In the genomic region with DNA sequence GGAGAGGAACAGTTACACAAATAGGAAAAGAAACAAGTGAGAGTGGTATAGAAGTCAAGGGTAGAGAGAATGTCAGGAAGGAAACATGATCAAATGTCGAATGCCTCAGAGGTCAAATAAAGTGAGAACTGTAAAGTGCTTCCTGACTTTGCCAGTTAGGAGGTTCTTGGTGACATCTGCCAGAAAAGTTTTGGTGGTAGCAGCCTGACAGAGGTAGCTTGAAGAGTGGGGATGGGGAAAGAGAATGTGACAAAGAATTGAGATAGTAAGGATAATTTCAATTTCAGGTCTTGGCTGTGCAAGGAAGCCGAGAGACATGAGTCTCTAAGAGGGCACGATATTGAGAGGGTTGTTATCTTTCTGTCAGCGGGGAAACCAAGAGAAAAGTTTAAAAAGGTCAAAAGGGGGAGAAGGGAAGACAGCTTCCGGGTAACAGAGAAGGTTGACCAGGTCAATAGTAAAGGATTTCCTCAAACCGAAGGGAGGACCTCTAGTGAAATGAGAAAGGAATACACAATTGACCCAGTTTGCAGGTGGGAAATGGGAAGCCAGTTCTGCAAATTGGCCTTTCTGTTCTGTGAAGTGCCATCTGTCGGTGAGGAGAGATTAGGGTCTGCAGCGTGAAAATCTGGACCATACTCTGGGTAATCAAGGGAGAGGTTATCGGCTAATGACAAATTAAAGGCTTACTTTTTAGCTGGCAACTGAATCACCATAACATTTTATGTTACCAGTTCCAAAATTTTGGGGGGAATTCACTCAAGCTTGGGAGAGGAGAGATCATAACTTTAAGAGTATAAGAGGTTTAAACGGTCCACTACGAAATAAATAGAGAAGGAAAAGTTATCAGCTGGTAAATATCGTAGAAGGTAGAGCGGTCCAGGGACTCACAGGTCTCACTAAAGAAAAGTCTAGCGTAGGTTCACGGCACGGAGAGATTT, we compare ENCODE assay signal across 8 cellular contexts. TPM values are rescaled to one million over a fixed set of nuclear protein-coding genes. Genes with fewer than 3 reads are reported as not detected.
DNase-seq lines count a peak whose midpoint lies in the region; ATAC-seq and TF ChIP-seq lines count a peak whose summit lies in the region.

No MANE protein-coding gene starts in this region.

- in situ Hi-C loops in GM13976 (cut with MboI; ENCODE audit: low sequenced_read_pairs, unreplicated experiment) (no loop called here), gastrocnemius medialis (cut with MboI; ENCODE audit: low sequenced_read_pairs in 4 of 4) (loop anchor here in 3 of 4 donors (25.0 kb wide), 3 partner anchors 445 to 1005 kb away; a partner anchor contains a TSS)

- H3K4me3 ChIP-seq in BLaER1 (peak overlapping the region; percentile 87), iPS-11a (ENCODE audit: low read depth, low read length) (peak overlapping the region; percentile 80), gastrocnemius medialis (peak overlapping the region; percentile 75 to 95 (median 78))

- intact Hi-C loops in gastrocnemius medialis (cut with DNase I; ENCODE audit: low total_unique reads): loop anchor here (1.0 to 5.0 kb wide), 7 partner anchors 14 to 790 kb away; a partner anchor contains a TSS

- H3K36me3 ChIP-seq in BLaER1 (peaks cover 2% of the 10 kb centered on the region), gastrocnemius medialis (peaks cover 0 to 2% of the 10 kb centered on the region in 2 donors)

- TF ChIP-seq CTCF in GM13976 (IDR thresholded peaks at IDR 0.05; ENCODE audit: borderline replicate concordance, control extremely low read depth, extremely low read depth, insufficient read depth, missing control alignments): peak; percentile 59
- TF ChIP-seq CTCF in gastrocnemius medialis (IDR thresholded peaks at IDR 0.05 in 4 of 5, conservative IDR thresholded peaks at IDR 0.05 in 1 of 5): peak in 4 of 5 experiments; percentile 37 to 59 (median 46)

- H3K4me1 Mint-ChIP-seq in activated naive CD8-positive, alpha-beta T cell treated with anti-CD3 and anti-CD28 coated beads, Interleukin-2, amount 50 U/mL, for 24 hours: peaks cover 50% of the 10 kb centered on the region

- TF ChIP-seq POLR2A in gastrocnemius medialis (IDR thresholded peaks at IDR 0.05): no peak

- peaks cover 29% of the 10 kb centered on the region for H3K4me1 ChIP-seq in BLaER1
- H3K4me1 ChIP-seq in gastrocnemius medialis: peaks cover 20 to 34% of the 10 kb centered on the region in 2 donors

- no peaks in the 10 kb centered on the region for H3K27me3 Mint-ChIP-seq in activated naive CD8-positive, alpha-beta T cell treated with anti-CD3 and anti-CD28 coated beads, Interleukin-2, amount 50 U/mL, for 24 hours

- peaks cover 3% of the 10 kb centered on the region for H4K20me1 ChIP-seq in BLaER1

- no peaks in the 10 kb centered on the region for H3K9me3 Mint-ChIP-seq in activated naive CD8-positive, alpha-beta T cell treated with anti-CD3 and anti-CD28 coated beads, Interleukin-2, amount 50 U/mL, for 24 hours

- H3K36me3 Mint-ChIP-seq in activated naive CD8-positive, alpha-beta T cell treated with anti-CD3 and anti-CD28 coated beads, Interleukin-2, amount 50 U/mL, for 24 hours (ENCODE audit: low read depth): peaks cover 34% of the 10 kb centered on the region

- H3K27me3 ChIP-seq in BLaER1 (no peaks in the 10 kb centered on the region), gastrocnemius medialis (no peaks in the 10 kb centered on the region)

- peak overlapping the region; percentile 97 for H3K4me3 Mint-ChIP-seq in activated naive CD8-positive, alpha-beta T cell treated with anti-CD3 and anti-CD28 coated beads, Interleukin-2, amount 50 U/mL, for 24 hours

- H3K4me2 ChIP-seq in BLaER1: peak overlapping the region; percentile 87

- H3K27ac ChIP-seq in BLaER1 (peak overlapping the region; percentile 100), gastrocnemius medialis (peak overlapping the region; percentile 97 to 100 (median 100))

- H3K9ac ChIP-seq in BLaER1: peak overlapping the region; percentile 99

- DNase-seq in GM13976 (ENCODE audit: low spot score): no peak
- peak; percentile 83 to 89 for DNase-seq in NCI-H524 (lab: John Stamatoyannopoulos, UW)
- DNase-seq in activated naive CD8-positive, alpha-beta T cell treated with anti-CD3 and anti-CD28 coated beads, Interleukin-2, amount 50 U/mL, for 24 hours: peak; percentile 38
- DNase-seq in gastrocnemius medialis: peak; percentile 32 to 45
- no peak for DNase-seq in AG20443 (ENCODE audit: low spot score)

- ATAC-seq in activated naive CD8-positive, alpha-beta T cell treated with anti-CD3 and anti-CD28 coated beads, Interleukin-2, amount 50 U/mL, for 24 hours: no peak
- ATAC-seq in gastrocnemius medialis: peak in 1 of 2 donors; percentile 4
- ATAC-seq in GM18909 (IDR thresholded peaks at IDR 0.05; ENCODE audit: poor library complexity, unreplicated experiment): no peak

- H3K27ac Mint-ChIP-seq in activated naive CD8-positive, alpha-beta T cell treated with anti-CD3 and anti-CD28 coated beads, Interleukin-2, amount 50 U/mL, for 24 hours: peak overlapping the region; percentile 97

- H3K9me3 ChIP-seq in BLaER1 (no peaks in the 10 kb centered on the region), gastrocnemius medialis (no peaks in the 10 kb centered on the region)

RNA-seq across cellular contexts. Expression of a gene that starts 1.0 kb away (rescaled TPM):
- 100 to 1,000 TPM in 1 of 4 donors, 10 to 100 TPM in 3; 62.5 to 108 (median 86.6) TPM for total RNA-seq in gastrocnemius medialis

RNA-seq across cellular contexts. Expression of a gene that starts 14.5 kb away (rescaled TPM):
- total RNA-seq in gastrocnemius medialis: 10 to 100 TPM in 1 of 4 donors, 1 to 10 TPM in 3; 3.6 to 22.8 (median 6.3) TPM

RNA-seq across cellular contexts. Expression of a gene that starts 26.6 kb away (rescaled TPM):
- total RNA-seq in gastrocnemius medialis: 1 to 10 TPM; 4.3 to 8.1 (median 5.6) TPM

RNA-seq across cellular contexts. Expression of a gene that starts 42.0 kb away (rescaled TPM):
- total RNA-seq in gastrocnemius medialis: 1 to 10 TPM in 2 of 4 donors, under 1 TPM in 2; 0.20 to 2.9 (median 0.86) TPM

Comparison
In these comparisons a context has a peak if more than half of its experiments do, and no peak if none do; other contexts are left out.
1. DNase-seq: peak in NCI-H524 (2 of 2), activated naive CD8-positive, alpha-beta T cell treated with anti-CD3 and anti-CD28 coated beads, Interleukin-2, amount 50 U/mL, for 24 hours (single experiment) and gastrocnemius medialis (2 of 2); none in GM13976 (single experiment) and AG20443 (single experiment).
2. Peak in every context shown above with its lines, with median percentiles within 50 percentile points of each other: H3K4me3 ChIP-seq.